Comparison of ENCODE assay signal across 8 cellular contexts in the genomic region with DNA sequence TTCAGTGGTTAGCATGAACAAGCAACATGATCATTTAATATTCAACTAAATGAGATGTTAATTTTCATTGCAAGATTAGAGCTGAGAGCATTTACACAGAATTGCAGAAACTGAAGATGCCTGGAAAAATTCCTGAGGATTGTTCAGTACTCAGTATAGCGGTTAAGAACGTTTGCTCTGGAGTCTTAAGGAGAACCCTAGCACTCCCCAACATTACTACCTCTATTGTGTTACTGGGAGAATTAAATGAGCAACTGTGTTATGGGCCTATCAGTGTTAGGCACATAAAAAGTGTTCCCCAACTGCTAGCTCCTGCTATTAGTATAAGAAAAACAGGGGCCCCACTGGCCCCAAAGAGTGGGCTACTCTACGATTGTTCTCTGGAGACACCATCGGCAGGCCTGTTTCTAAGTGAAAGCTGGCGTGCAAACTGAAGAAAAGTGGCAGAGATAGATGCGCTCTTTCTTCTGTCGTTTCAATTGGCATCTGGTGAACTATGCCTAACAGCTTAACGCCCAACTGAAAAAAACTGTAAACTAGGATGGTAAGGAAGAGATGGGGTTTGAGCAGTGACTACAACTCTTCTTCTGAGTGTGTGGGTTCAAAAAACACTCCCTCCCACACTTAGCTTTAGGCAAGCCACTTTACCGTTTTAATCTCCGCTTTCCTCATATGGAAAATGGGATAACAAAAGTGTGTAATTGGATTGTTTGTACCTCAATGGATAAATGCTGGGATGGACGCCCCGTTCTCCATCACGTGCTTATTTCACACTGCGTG. TPM values are rescaled to one million over a fixed set of nuclear protein-coding genes. Genes with fewer than 3 reads are reported as not detected.
DNase-seq lines count a peak whose midpoint lies in the region; FAIRE-seq and TF ChIP-seq lines count a peak whose summit lies in the region.

No MANE protein-coding gene starts in this region.

- no peak overlapping the region for H2BK5ac ChIP-seq in H1 (ENCODE audit: low read depth, low read length)

- no peaks in the 10 kb centered on the region for H3K9me3 ChIP-seq in CD4-positive, alpha-beta memory T cell (ENCODE audit: control insufficient read depth in 1 of 2, low read length in 2 of 2)
- H3K9me3 ChIP-seq in OCI-LY3 (ENCODE audit: insufficient read depth, low read length) (no peaks in the 10 kb centered on the region), H1 (ENCODE audit: insufficient read depth in 2 of 2, low read depth in 1 of 2, low read length in 1 of 2) (no peaks in the 10 kb centered on the region), neuron (ENCODE audit: low read length) (no peaks in the 10 kb centered on the region)

- intact Hi-C loops in CD4-positive, alpha-beta memory T cell (cut with micrococcal nuclease): loop anchor here (1.0 to 5.0 kb wide), 3 partner anchors 8 to 421 kb away; a partner anchor contains a TSS

- H3K4me3 ChIP-seq in CD4-positive, alpha-beta memory T cell (ENCODE audit: low read length in 2 of 2): peak overlapping the region; percentile 86 to 87
- H3K4me3 ChIP-seq in OCI-LY3 (ENCODE audit: low read length) (peak overlapping the region; percentile 98), H1 (ENCODE audit: extremely low read depth in 1 of 4, insufficient read depth in 2 of 4, low read depth in 3 of 4, low read length in 4 of 4) (peak overlapping the region; percentile 86 to 93 (median 87)), neuron (ENCODE audit: low read length) (peak overlapping the region; percentile 85)

- H3K56ac ChIP-seq in H1 (replicated peaks; ENCODE audit: insufficient read length, low read depth, low read length): no peak overlapping the region

- H3K27ac Mint-ChIP-seq in CD4-positive, alpha-beta memory T cell: peak overlapping the region; percentile 90 to 97 (median 94)

- no peak overlapping the region for H2BK20ac ChIP-seq in H1 (ENCODE audit: low read length)

- H2BK15ac ChIP-seq in H1 (ENCODE audit: low read length): no peak overlapping the region

- no peak overlapping the region for H4K91ac ChIP-seq in H1 (replicated peaks; ENCODE audit: insufficient read length, low read length)

- peak overlapping the region; percentile 92 for H3K9ac ChIP-seq in OCI-LY3 (ENCODE audit: low read length)
- peak overlapping the region in 3 of 4 experiments; percentile 69 to 72 (median 70); a peak in 6 of 7 replicates for H3K9ac ChIP-seq in H1 (replicated peaks in 1 of 4; ENCODE audit: extremely low read depth in 1 of 4, low read depth in 3 of 4, low read length in 3 of 4)

- no peak overlapping the region for H3K18ac ChIP-seq in H1 (ENCODE audit: extremely low read depth, low read length)

- TF ChIP-seq RAD21 in H1 (IDR thresholded peaks at IDR 0.05 in 1 of 2, conservative IDR thresholded peaks at IDR 0.05 in 1 of 2; ENCODE audit: low read depth in 2 of 2, low read length in 2 of 2): no peak

- no peak overlapping the region for H2BK12ac ChIP-seq in H1 (ENCODE audit: low read depth, low read length)

- H3K27me3 Mint-ChIP-seq in CD4-positive, alpha-beta memory T cell: no peaks in the 10 kb centered on the region

- no peak overlapping the region for H3K23ac ChIP-seq in H1 (ENCODE audit: insufficient read length)

- peaks cover 7% of the 10 kb centered on the region for H3K36me3 ChIP-seq in CD4-positive, alpha-beta memory T cell (ENCODE audit: insufficient read depth, low read length)
- H3K36me3 ChIP-seq in OCI-LY3 (replicated peaks; ENCODE audit: low read depth, low read length): peaks cover 16% of the 10 kb centered on the region
- H3K36me3 ChIP-seq in H1 (ENCODE audit: control insufficient read depth in 2 of 4, insufficient read depth in 4 of 4, low read length in 3 of 4): no peaks in the 10 kb centered on the region; a peak in 1 of 8 replicates
- no peaks in the 10 kb centered on the region for H3K36me3 ChIP-seq in neuron (ENCODE audit: insufficient read depth, low read length)

- no peak for TF ChIP-seq CTCF in OCI-LY3 (IDR thresholded peaks at IDR 0.05; ENCODE audit: low read depth, low read length)
- TF ChIP-seq CTCF in H1 (IDR thresholded peaks at IDR 0.05; ENCODE audit: control extremely low read depth in 1 of 3, insufficient read depth in 1 of 3, low read depth in 1 of 3, low read length in 3 of 3): no peak

- POLR2A ChIA-PET in CD4-positive, alpha-beta memory T cell (lab: Charles Lee; ENCODE audit: partially characterized antibody): interaction anchor here (0.8 to 12.1 kb wide), 18 partner anchors 8 to 553 kb away, joined by 3 to 449 read pairs (median 6); a partner anchor contains a TSS
- POLR2A ChIA-PET in H1 (lab: Charles Lee; ENCODE audit: partially characterized antibody): interaction anchor here (0.7 to 1.6 kb wide), 12 partner anchors 9 to 1271 kb away, joined by 3 to 10 read pairs (median 4); no protein-coding TSS in a partner anchor

- no peaks in the 10 kb centered on the region for H3K9me3 Mint-ChIP-seq in CD4-positive, alpha-beta memory T cell

- no peak overlapping the region for H4K5ac ChIP-seq in H1 (ENCODE audit: insufficient read length, low read depth, low read length)

- TF ChIP-seq POLR2A in H1 (IDR thresholded peaks at IDR 0.05; ENCODE audit: control extremely low read depth in 1 of 2, low read depth in 2 of 2, low read length in 2 of 2): no peak

- H3K14ac ChIP-seq in H1 (ENCODE audit: insufficient read length): no peak overlapping the region

- no peak overlapping the region for H2AK5ac ChIP-seq in H1 (ENCODE audit: low read depth, low read length)

- H3K27ac ChIP-seq in CD4-positive, alpha-beta memory T cell (ENCODE audit: low read depth, low read length): peak overlapping the region; percentile 78
- no peak overlapping the region for H3K27ac ChIP-seq in OCI-LY3 (ENCODE audit: low read length)
- no peak overlapping the region for H3K27ac ChIP-seq in H1 (ENCODE audit: low read depth, low read length)
- no peak overlapping the region for H3K27ac ChIP-seq in substantia nigra (ENCODE audit: low read depth, low read length, poor library complexity, severe bottlenecking)

- H3K23me2 ChIP-seq in H1 (ENCODE audit: low read depth, low read length): peaks cover 13% of the 10 kb centered on the region

- H4K8ac ChIP-seq in H1 (ENCODE audit: extremely low read depth, insufficient read depth, low read length): no peak overlapping the region

- FAIRE-seq in H1 (lab: Jason Lieb, UNC): no peak

- WGBS in H1 (ENCODE audit: extremely low coverage in 1 of 2, insufficient coverage in 1 of 2, insufficient read length in 1 of 2, insufficient replicate concordance in 2 of 2, low coverage in 1 of 2, low lambda C conversion rate in 2 of 2, missing lambda C conversion rate in 1 of 2), 2 experiments: 37% methylated on average over 14 of the region's 14 CpGs; no CpG with 5 or more reads in 1 of the 2 experiments

- peak overlapping the region; percentile 94 to 99 (median 98) for H3K4me3 Mint-ChIP-seq in CD4-positive, alpha-beta memory T cell

- H3K36me3 Mint-ChIP-seq in CD4-positive, alpha-beta memory T cell: peaks cover 15 to 39% of the 10 kb centered on the region in 2 donors

- no peak overlapping the region for H3K4ac ChIP-seq in H1 (replicated peaks; ENCODE audit: insufficient read length, low read depth, low read length)

- peaks cover 13% of the 10 kb centered on the region for H3K79me1 ChIP-seq in H1 (ENCODE audit: low read depth, low read length)

- H4K20me1 ChIP-seq in OCI-LY3 (ENCODE audit: insufficient read depth, low read length) (peaks cover 21% of the 10 kb centered on the region), H1 (replicated peaks in 1 of 2; ENCODE audit: control insufficient read depth in 1 of 2, insufficient read depth in 2 of 2, low read length in 2 of 2) (peaks cover 0 to 13% of the 10 kb centered on the region in 2 experiments)

- H3K79me2 ChIP-seq in OCI-LY3 (ENCODE audit: low read length) (peaks cover 61% of the 10 kb centered on the region), H1 (ENCODE audit: control insufficient read depth in 1 of 2, insufficient read depth in 2 of 2, low read length in 2 of 2) (peaks cover 14 to 53% of the 10 kb centered on the region in 2 experiments)

- 0 out of 2 replicates have a peak overlapping the region, but pooled peaks have one; percentile 71 for H2AFZ ChIP-seq in OCI-LY3 (ENCODE audit: low read depth, low read length)
- H2AFZ ChIP-seq in H1 (ENCODE audit: low read length): no peak overlapping the region
- peak overlapping the region; percentile 94 for H2AFZ ChIP-seq in neuron (ENCODE audit: low read depth, low read length)

- H3K4me1 Mint-ChIP-seq in CD4-positive, alpha-beta memory T cell: peaks cover 33 to 70% (median 51%) of the 10 kb centered on the region in 4 donors

- H2BK120ac ChIP-seq in H1 (replicated peaks; ENCODE audit: low read depth, low read length): no peak overlapping the region

- no peaks in the 10 kb centered on the region for H3K27me3 ChIP-seq in CD4-positive, alpha-beta memory T cell (ENCODE audit: insufficient read depth, low read length)
- H3K27me3 ChIP-seq in OCI-LY3 (ENCODE audit: low read depth, low read length) (peaks cover 7% of the 10 kb centered on the region; the same call in 1 of the 2 replicates), H1 (replicated peaks in 1 of 4; ENCODE audit: control insufficient read depth in 3 of 4, extremely low read depth in 1 of 4, insufficient read depth in 3 of 4, low read length in 3 of 4) (no peaks in the 10 kb centered on the region; a peak in 4 of 7 replicates), neuron (ENCODE audit: insufficient read depth, low read length) (no peaks in the 10 kb centered on the region)

- CTCF ChIA-PET in CD4-positive, alpha-beta memory T cell (lab: Charles Lee; ENCODE audit: partially characterized antibody): interaction anchor here (0.8 to 2.8 kb wide), 10 partner anchors 11 to 73 kb away, joined by 3 to 16 read pairs (median 4); no protein-coding TSS in a partner anchor
- CTCF ChIA-PET in H1 (lab: Charles Lee; ENCODE audit: partially characterized antibody): interaction anchor here (0.6 to 1.8 kb wide), 4 partner anchors 8 to 1198 kb away, joined by 3 to 5 read pairs (median 4); no protein-coding TSS in a partner anchor

- TF ChIP-seq EP300 in H1 (IDR thresholded peaks at IDR 0.05; ENCODE audit: borderline replicate concordance in 1 of 2, low read depth in 2 of 2, low read length in 2 of 2): no peak

- peaks cover 55% of the 10 kb centered on the region for H3K4me1 ChIP-seq in CD4-positive, alpha-beta memory T cell (ENCODE audit: insufficient read depth, low read length)
- H3K4me1 ChIP-seq in OCI-LY3 (ENCODE audit: low read length) (peaks cover 19% of the 10 kb centered on the region), H1 (replicated peaks in 1 of 4; ENCODE audit: control insufficient read depth in 3 of 4, insufficient read depth in 4 of 4, low read length in 3 of 4) (peaks cover 0 to 7% (median 7%) of the 10 kb centered on the region in 4 experiments; a peak in 5 of 7 replicates), neuron (ENCODE audit: insufficient read depth, low read length) (peaks cover 8% of the 10 kb centered on the region)

- H3K4me2 ChIP-seq in OCI-LY3 (ENCODE audit: low read length) (peak overlapping the region; percentile 83), H1 (ENCODE audit: insufficient read depth in 1 of 2, low read depth in 2 of 2, low read length in 2 of 2) (peak overlapping the region; percentile 78 to 92)

- peak in 2 of 5 donors; percentile 22 to 25 for DNase-seq in CD4-positive, alpha-beta memory T cell
- DNase-seq in H1 (ENCODE audit: low read depth in 1 of 2, low spot score in 2 of 2) (no peak), NCI-H1092 treated with DMSO at 0.1 percent for 48 hours (lab: John Stamatoyannopoulos, UW) (no peak), substantia nigra (lab: John Stamatoyannopoulos, UW) (no peak)
- DNase-seq in stimulated activated CD8-positive, alpha-beta memory T cell treated with anti-CD3 and anti-CD28 coated beads, Interleukin-4, amount 100 ng/mL, for 48 hours: no peak
- no peak for DNase-seq in stimulated activated CD4-positive, alpha-beta T cell treated with anti-CD3 and anti-CD28 coated beads, Interleukin-1b, Interleukin-23, amount 100 ng/mL, for 48 hours

RNA-seq across cellular contexts. Expression of a gene that starts 1.3 kb away (rescaled TPM):
- total RNA-seq in CD4-positive, alpha-beta memory T cell: 10 to 100 TPM; 94.2 to 99.3 TPM
- 10 to 100 TPM; 57.9 to 95.8 TPM for polyA plus RNA-seq in CD4-positive, alpha-beta memory T cell
- total RNA-seq in H1 (2021; fragmentation: NEBNext Ultra II Directional; extraction: Animal tissue kit (Norgen Biotek cat#: 25700)): 34.9 and 35.5 TPM in 2 replicates
- polyA plus RNA-seq in H1 (2011; rRNA removed): 13.6 and 16.3 TPM in 2 replicates
- polyA plus RNA-seq in H1 (2011; cell fraction: cytosol; rRNA removed): 22.0 TPM
- polyA plus RNA-seq in H1 (2011; cell fraction: nucleus; rRNA removed): 10.8 TPM
- 22.9 to 28.9 TPM (median 24.1 TPM) in 4 replicates for polyA plus RNA-seq in H1 (2012, experiment 1 of 2)
- polyA plus RNA-seq in H1 (2012, experiment 2 of 2): 5.9 TPM
- polyA plus RNA-seq in H1 (2013, experiment 1 of 2): 17.6 TPM
- polyA plus RNA-seq in H1 (2013, experiment 2 of 2): 20.7 TPM
- polyA minus RNA-seq in H1 (2011; rRNA and poly(A)+ RNA removed): 17.5 and 20.7 TPM in 2 replicates
- 12.8 TPM for polyA minus RNA-seq in H1 (2011; cell fraction: cytosol; rRNA and poly(A)+ RNA removed)
- 10.0 TPM for polyA minus RNA-seq in H1 (2011; cell fraction: nucleus; rRNA and poly(A)+ RNA removed)
